In the genomic region with DNA sequence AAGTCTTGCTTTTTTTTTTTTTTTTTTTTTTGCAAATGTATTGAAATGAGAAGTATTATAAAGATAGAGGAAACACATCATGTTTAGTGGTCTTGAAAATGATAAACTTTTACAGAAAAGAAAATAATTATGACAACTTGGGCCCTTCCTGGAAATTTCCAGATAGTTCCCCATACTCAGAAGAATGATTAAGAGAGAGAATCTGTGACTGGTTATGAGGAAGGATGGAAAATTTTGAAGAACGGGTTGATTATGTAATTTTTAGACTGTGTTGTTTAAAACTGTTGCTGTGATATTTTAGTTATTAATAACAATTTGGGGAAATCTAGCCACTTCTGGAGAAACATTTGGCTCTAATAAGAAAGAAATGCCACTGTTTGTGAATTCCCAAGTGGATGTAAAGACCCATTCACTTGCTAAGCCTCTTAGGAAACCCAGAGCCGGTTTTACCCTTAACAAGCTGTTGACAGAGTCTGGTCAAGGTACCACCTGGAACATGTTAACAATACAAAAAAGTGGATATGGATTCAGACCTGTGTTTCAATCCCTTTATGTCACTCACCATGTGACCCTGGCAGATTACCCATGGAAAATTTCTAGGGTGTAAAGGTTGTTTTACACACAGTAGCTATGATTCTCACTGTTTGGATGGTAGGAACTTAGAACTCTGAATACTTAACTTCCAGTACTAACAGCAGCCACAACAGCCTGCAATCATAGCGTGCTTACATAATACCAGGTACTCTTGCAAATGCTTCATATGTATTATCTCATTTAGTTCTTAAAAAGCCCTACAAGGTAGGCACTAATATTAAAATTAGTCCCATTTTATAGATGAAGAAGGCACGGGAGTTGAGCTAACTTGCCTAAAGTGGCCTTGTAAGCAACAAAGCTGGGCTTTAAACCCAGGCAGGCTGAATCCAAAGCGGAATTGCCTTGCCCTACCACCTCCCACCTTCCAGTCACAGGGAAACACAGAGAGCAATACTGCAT, we compare ENCODE assay signal across 1 cellular context.
A peak's percentile ranks its signal among the peaks of the same experiment; 100 is the strongest.
TF ChIP-seq lines count a peak whose summit lies in the region.

No MANE protein-coding gene starts in this region.

TF ChIP-seq in HepG2, 621 proteins besides CTCF, POLR2A, EP300 and RAD21 (continued from another document and continues in another):
- TF ChIP-seq PAXIP1 (CRISPR knock-in tag; conservative IDR thresholded peaks at IDR 0.05) (peak; percentile 91), JUNB (CRISPR knock-in tag; IDR thresholded peaks at IDR 0.05; ENCODE audit: borderline replicate concordance) (no peak), RFXANK (CRISPR knock-in tag; IDR thresholded peaks at IDR 0.05) (peak; percentile 28; the same call in 1 of the 2 replicates), TOPORS (CRISPR knock-in tag; IDR thresholded peaks at IDR 0.05) (no peak), HOXD1 (CRISPR knock-in tag; IDR thresholded peaks at IDR 0.05) (no peak), HHEX (CRISPR knock-in tag; IDR thresholded peaks at IDR 0.05) (no peak), ZNF335 (CRISPR knock-in tag; IDR thresholded peaks at IDR 0.05) (no peak), ZNF263 (CRISPR knock-in tag; IDR thresholded peaks at IDR 0.05) (no peak), ZFP1 (CRISPR knock-in tag; IDR thresholded peaks at IDR 0.05) (peak; percentile 99), ELF3 (CRISPR knock-in tag; IDR thresholded peaks at IDR 0.05) (no peak), SALL2 (CRISPR knock-in tag; IDR thresholded peaks at IDR 0.05) (no peak), GRHL1 (CRISPR knock-in tag; conservative IDR thresholded peaks at IDR 0.05) (no peak), ZNF777 (CRISPR knock-in tag; IDR thresholded peaks at IDR 0.05) (no peak), NBN (conservative IDR thresholded peaks at IDR 0.05) (no peak), KLF9 (CRISPR knock-in tag; IDR thresholded peaks at IDR 0.05; ENCODE audit: low read depth) (no peak), ZNF776 (CRISPR knock-in tag; IDR thresholded peaks at IDR 0.05) (no peak), RXRB (CRISPR knock-in tag; IDR thresholded peaks at IDR 0.05; ENCODE audit: borderline replicate concordance) (peak; percentile 63; the same call in 1 of the 2 replicates), ZNF205 (CRISPR knock-in tag; IDR thresholded peaks at IDR 0.05) (0 out of 2 replicates have a peak, but pooled peaks have one; percentile 47), IRF1 (CRISPR knock-in tag; IDR thresholded peaks at IDR 0.05; ENCODE audit: low read depth) (no peak), KMT2A (CRISPR knock-in tag; IDR thresholded peaks at IDR 0.05) (0 out of 2 replicates have a peak, but pooled peaks have one; percentile 37), ZMYM4 (CRISPR knock-in tag; IDR thresholded peaks at IDR 0.05) (peak; percentile 64), SALL1 (CRISPR knock-in tag; IDR thresholded peaks at IDR 0.05) (peak; percentile 45; the same call in 1 of the 2 replicates), SATB2 (CRISPR knock-in tag; IDR thresholded peaks at IDR 0.05) (no peak), MBD4 (IDR thresholded peaks at IDR 0.05; ENCODE audit: borderline replicate concordance, low read length) (peak; percentile 63; the same call in 1 of the 2 replicates), ESRRA (CRISPR knock-in tag; IDR thresholded peaks at IDR 0.05; ENCODE audit: low read depth) (no peak), ZNF333 (CRISPR knock-in tag; IDR thresholded peaks at IDR 0.05; ENCODE audit: borderline replicate concordance) (no peak), TCF12 (IDR thresholded peaks at IDR 0.05) (no peak), TCF12 (CRISPR knock-in tag; IDR thresholded peaks at IDR 0.05) (no peak), ZNF326 (CRISPR knock-in tag; IDR thresholded peaks at IDR 0.05; ENCODE audit: borderline replicate concordance) (no peak), ZNF660 (CRISPR knock-in tag; IDR thresholded peaks at IDR 0.05; ENCODE audit: borderline replicate concordance, low read depth) (no peak), ZNF672 (CRISPR knock-in tag; IDR thresholded peaks at IDR 0.05) (no peak), PLRG1 (conservative IDR thresholded peaks at IDR 0.05) (no peak), MYNN (CRISPR knock-in tag; IDR thresholded peaks at IDR 0.05; ENCODE audit: low read depth) (no peak), ZNF775 (CRISPR knock-in tag; IDR thresholded peaks at IDR 0.05; ENCODE audit: borderline replicate concordance) (no peak), SPEN (CRISPR knock-in tag; IDR thresholded peaks at IDR 0.05; ENCODE audit: low read depth) (no peak), ZNF547 (CRISPR knock-in tag; IDR thresholded peaks at IDR 0.05) (no peak), ZNF17 (CRISPR knock-in tag; IDR thresholded peaks at IDR 0.05) (no peak), YY1 (IDR thresholded peaks at IDR 0.05; ENCODE audit: insufficient read depth, insufficient replicate concordance, low read depth, low read length) (no peak), ZNF570 (CRISPR knock-in tag; IDR thresholded peaks at IDR 0.05; ENCODE audit: borderline replicate concordance) (no peak), NCOA5 (CRISPR knock-in tag; IDR thresholded peaks at IDR 0.05) (no peak), TRIM24 (CRISPR knock-in tag; IDR thresholded peaks at IDR 0.05) (no peak), CAMTA2 (CRISPR knock-in tag; IDR thresholded peaks at IDR 0.05; ENCODE audit: borderline replicate concordance) (no peak)
- TF ChIP-seq, protein P1, sequence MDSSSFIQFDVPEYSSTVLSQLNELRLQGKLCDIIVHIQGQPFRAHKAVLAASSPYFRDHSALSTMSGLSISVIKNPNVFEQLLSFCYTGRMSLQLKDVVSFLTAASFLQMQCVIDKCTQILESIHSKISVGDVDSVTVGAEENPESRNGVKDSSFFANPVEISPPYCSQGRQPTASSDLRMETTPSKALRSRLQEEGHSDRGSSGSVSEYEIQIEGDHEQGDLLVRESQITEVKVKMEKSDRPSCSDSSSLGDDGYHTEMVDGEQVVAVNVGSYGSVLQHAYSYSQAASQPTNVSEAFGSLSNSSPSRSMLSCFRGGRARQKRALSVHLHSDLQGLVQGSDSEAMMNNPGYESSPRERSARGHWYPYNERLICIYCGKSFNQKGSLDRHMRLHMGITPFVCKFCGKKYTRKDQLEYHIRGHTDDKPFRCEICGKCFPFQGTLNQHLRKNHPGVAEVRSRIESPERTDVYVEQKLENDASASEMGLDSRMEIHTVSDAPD (CRISPR knock-in tag; IDR thresholded peaks at IDR 0.05): no peak
- TF ChIP-seq, protein P2, sequence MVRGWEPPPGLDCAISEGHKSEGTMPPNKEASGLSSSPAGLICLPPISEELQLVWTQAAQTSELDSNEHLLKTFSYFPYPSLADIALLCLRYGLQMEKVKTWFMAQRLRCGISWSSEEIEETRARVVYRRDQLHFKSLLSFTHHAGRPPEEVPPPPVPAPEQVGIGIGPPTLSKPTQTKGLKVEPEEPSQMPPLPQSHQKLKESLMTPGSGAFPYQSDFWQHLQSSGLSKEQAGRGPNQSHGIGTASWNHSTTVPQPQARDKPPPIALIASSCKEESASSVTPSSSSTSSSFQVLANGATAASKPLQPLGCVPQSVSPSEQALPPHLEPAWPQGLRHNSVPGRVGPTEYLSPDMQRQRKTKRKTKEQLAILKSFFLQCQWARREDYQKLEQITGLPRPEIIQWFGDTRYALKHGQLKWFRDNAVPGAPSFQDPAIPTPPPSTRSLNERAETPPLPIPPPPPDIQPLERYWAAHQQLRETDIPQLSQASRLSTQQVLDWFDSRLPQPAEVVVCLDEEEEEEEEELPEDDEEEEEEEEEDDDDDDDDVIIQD (CRISPR knock-in tag; IDR thresholded peaks at IDR 0.05; ENCODE audit: low read depth): peak; percentile 78; the same call in 1 of the 2 replicates
- TF ChIP-seq, protein P3, sequence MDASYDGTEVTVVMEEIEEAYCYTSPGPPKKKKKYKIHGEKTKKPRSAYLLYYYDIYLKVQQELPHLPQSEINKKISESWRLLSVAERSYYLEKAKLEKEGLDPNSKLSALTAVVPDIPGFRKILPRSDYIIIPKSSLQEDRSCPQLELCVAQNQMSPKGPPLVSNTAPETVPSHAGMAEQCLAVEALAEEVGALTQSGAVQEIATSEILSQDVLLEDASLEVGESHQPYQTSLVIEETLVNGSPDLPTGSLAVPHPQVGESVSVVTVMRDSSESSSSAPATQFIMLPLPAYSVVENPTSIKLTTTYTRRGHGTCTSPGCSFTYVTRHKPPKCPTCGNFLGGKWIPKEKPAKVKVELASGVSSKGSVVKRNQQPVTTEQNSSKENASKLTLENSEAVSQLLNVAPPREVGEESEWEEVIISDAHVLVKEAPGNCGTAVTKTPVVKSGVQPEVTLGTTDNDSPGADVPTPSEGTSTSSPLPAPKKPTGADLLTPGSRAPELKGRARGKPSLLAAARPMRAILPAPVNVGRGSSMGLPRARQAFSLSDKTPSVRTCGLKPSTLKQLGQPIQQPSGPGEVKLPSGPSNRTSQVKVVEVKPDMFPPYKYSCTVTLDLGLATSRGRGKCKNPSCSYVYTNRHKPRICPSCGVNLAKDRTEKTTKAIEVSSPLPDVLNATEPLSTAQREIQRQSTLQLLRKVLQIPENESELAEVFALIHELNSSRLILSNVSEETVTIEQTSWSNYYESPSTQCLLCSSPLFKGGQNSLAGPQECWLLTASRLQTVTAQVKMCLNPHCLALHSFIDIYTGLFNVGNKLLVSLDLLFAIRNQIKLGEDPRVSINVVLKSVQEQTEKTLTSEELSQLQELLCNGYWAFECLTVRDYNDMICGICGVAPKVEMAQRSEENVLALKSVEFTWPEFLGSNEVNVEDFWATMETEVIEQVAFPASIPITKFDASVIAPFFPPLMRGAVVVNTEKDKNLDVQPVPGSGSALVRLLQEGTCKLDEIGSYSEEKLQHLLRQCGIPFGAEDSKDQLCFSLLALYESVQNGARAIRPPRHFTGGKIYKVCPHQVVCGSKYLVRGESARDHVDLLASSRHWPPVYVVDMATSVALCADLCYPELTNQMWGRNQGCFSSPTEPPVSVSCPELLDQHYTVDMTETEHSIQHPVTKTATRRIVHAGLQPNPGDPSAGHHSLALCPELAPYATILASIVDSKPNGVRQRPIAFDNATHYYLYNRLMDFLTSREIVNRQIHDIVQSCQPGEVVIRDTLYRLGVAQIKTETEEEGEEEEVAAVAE (CRISPR knock-in tag; IDR thresholded peaks at IDR 0.05; ENCODE audit: borderline replicate concordance): no peak
